Comparison of ENCODE assay signal across 12 cellular contexts in the genomic region with DNA sequence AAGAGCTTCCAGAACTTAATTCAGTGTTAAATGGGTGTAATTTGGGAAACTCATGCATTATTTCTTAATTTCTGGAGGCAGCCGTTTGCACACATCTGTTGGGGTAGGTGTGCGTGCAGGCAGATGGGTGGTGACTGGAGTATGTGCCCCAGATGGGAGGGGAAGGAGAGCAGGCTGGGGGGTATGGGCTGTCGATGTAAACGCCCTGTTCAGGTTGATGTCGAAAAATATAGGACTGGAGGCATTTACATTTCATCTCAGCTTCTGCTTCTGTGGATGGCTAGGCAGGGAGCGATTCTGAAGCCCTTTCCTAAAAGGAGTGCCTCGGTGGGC. TPM values are rescaled to one million over a fixed set of nuclear protein-coding genes. Genes with fewer than 3 reads are reported as not detected.
DNase-seq lines count a peak whose midpoint lies in the region; ATAC-seq and TF ChIP-seq lines count a peak whose summit lies in the region.
"Had no signal": no experiment of that assay in that cellular context is flagged by ENCODE, and none has a peak within 500 bp of the region (broad histone marks: within the 10 kb centered on the region; RNA-seq: fewer than 3 reads in every experiment).

No MANE protein-coding gene starts in this region.

- TF ChIP-seq POLR2A in gastroesophageal sphincter (IDR thresholded peaks at IDR 0.05) = no peak
- no peak for TF ChIP-seq POLR2A in spleen (IDR thresholded peaks at IDR 0.05)

- no peak for ATAC-seq in gastroesophageal sphincter
- no peak for ATAC-seq in GM18909 (IDR thresholded peaks at IDR 0.05; ENCODE audit: poor library complexity, unreplicated experiment)
- ATAC-seq: GM12878 had no signal

- TF ChIP-seq EP300 in gastroesophageal sphincter (IDR thresholded peaks at IDR 0.05) = no peak

- H3K27me3 ChIP-seq in gastroesophageal sphincter (peaks cover 26% of the 10 kb centered on the region), spleen (replicated peaks in 1 of 7) (peaks cover 0 to 87% (median 28%) of the 10 kb centered on the region in 7 donors)

- H3K27ac ChIP-seq in VCaP = peak overlapping the region; percentile 27; the same call in 1 of the 2 replicates
- H3K27ac ChIP-seq in gastroesophageal sphincter = peak overlapping the region in 3 of 4 donors; percentile 35 to 66 (median 57)
- peak overlapping the region in 2 of 8 donors; percentile 41 to 53 for H3K27ac ChIP-seq in spleen

- H3K9me3 ChIP-seq in gastroesophageal sphincter (no peaks in the 10 kb centered on the region), spleen (no peaks in the 10 kb centered on the region)

- intact Hi-C loops in spleen (cut with DNase I; ENCODE audit: low total_unique reads) = no loop called here

- H3K4me1 ChIP-seq in gastroesophageal sphincter (peaks cover 0 to 38% (median 9%) of the 10 kb centered on the region in 3 donors), spleen (peaks cover 7 to 45% (median 30%) of the 10 kb centered on the region in 6 donors)

- WGBS in gastroesophageal sphincter (ENCODE audit: low coverage in 1 of 2), 2 donors = 43 to 64% methylated on average over 6 to 7 of the region's 7 CpGs
- 75 to 85% (median 77%) methylated on average over 7 of the region's 7 CpGs for WGBS in spleen, 5 donors

- TF ChIP-seq CTCF in VCaP (conservative IDR thresholded peaks at IDR 0.05) = no peak
- TF ChIP-seq CTCF in gastroesophageal sphincter (IDR thresholded peaks at IDR 0.05) = no peak
- no peak for TF ChIP-seq CTCF in spleen (IDR thresholded peaks at IDR 0.05 in 8 of 11, conservative IDR thresholded peaks at IDR 0.05 in 3 of 11)

- peak; percentile 38 for DNase-seq in NCI-H748 treated with DMSO at 0.1 percent for 48 hours (lab: John Stamatoyannopoulos, UW)
- DNase-seq in NCI-H748 (lab: John Stamatoyannopoulos, UW; ENCODE audit: unreplicated experiment) = no peak
- no peak for DNase-seq in spleen
- no peak for DNase-seq in stimulated activated CD4-positive, alpha-beta T cell treated with anti-CD3 and anti-CD28 coated beads, Interleukin-2, amount 100 ng/mL, for 24 hours
- no peak for DNase-seq in OCI-M2 (lab: John Stamatoyannopoulos, UW; ENCODE audit: unreplicated experiment)
- DNase-seq: 8988T, H9 had no signal

- H3K36me3 ChIP-seq in gastroesophageal sphincter = no peaks in the 10 kb centered on the region
- no peaks in the 10 kb centered on the region for H3K36me3 ChIP-seq in spleen

- H3K4me3 ChIP-seq in gastroesophageal sphincter (peak overlapping the region; percentile 54 to 63), spleen (peak overlapping the region in 7 of 8 donors; percentile 33 to 67 (median 36))
- H3K4me3 ChIP-seq: GM12878 had no signal

RNA-seq across cellular contexts. Expression of gene SHISAL1, which starts 13.8 kb away (rescaled TPM):
- total RNA-seq in gastroesophageal sphincter (10 to 100 TPM in 1 of 4 donors, 1 to 10 TPM in 3; 4.5 to 23.1 (median 6.2) TPM), spleen (under 1 TPM; 0.11 to 0.47 (median 0.26) TPM)
- polyA plus RNA-seq in spleen = under 1 TPM; 0.10 to 0.35 (median 0.15) TPM
- total RNA-seq: GM12878, OCI-LY7 had no signal
- polyA plus RNA-seq: GM12878 had no signal
